Comparison of ENCODE assay signal across 9 cellular contexts in genomic region chr4:38128478-38129451, GRCh38.
DNase-seq lines count a peak whose midpoint lies in the region; ATAC-seq and TF ChIP-seq lines count a peak whose summit lies in the region.
"Had no signal": no experiment of that assay in that cellular context is flagged by ENCODE, and none has a peak within 500 bp of the region (broad histone marks: within the 10 kb centered on the region; RNA-seq: fewer than 3 reads in every experiment).

No MANE protein-coding gene starts in this region.

- no peaks in the 10 kb centered on the region for H3K27me3 Mint-ChIP-seq in Calu3 (ENCODE audit: unreplicated experiment)

- H3K4me3 ChIP-seq in MG63 (no peak overlapping the region), thyroid gland (replicated peaks in 1 of 3) (no peak overlapping the region)
- H3K4me3 ChIP-seq: heart right ventricle had no signal

- DNase-seq in Calu3: peak; percentile 32
- peak; percentile 83 for DNase-seq in MG63
- peak; percentile 63 for DNase-seq in activated T-cell treated with anti-CD3 and anti-CD28 coated beads for 48 hours (ENCODE audit: low read depth)
- peak; percentile 73 for DNase-seq in islet precursor cell
- DNase-seq in stimulated activated CD8-positive, alpha-beta memory T cell treated with anti-CD3 and anti-CD28 coated beads, Interleukin-2, amount 100 ng/mL, for 1 hour (ENCODE audit: low read depth in 2 of 2): peak; percentile 37 to 38
- DNase-seq in thyroid gland: no peak
- DNase-seq in D341Med (ENCODE audit: low spot score): no peak
- DNase-seq: heart right ventricle had no signal

- H3K9me3 Mint-ChIP-seq in Calu3 (ENCODE audit: low read depth, unreplicated experiment): no peaks in the 10 kb centered on the region

- TF ChIP-seq CTCF in Calu3 (IDR thresholded peaks at IDR 0.05; ENCODE audit: unreplicated experiment) (no peak), thyroid gland (IDR thresholded peaks at IDR 0.05) (no peak)

- peak overlapping the region; percentile 77 for H3K27ac Mint-ChIP-seq in Calu3 (ENCODE audit: unreplicated experiment)

- H3K4me3 Mint-ChIP-seq in Calu3 (ENCODE audit: low read depth, unreplicated experiment): no peak overlapping the region

- 88 to 89% methylated on average over 7 of the region's 7 CpGs for WGBS in thyroid gland, 2 donors

- BruUV-seq in Calu3 (replicated peaks; lab: Mats Ljungman, UMichigan): no TSS peak

- CTCF ChIA-PET in Calu3 (lab: Charles Lee): interaction anchor here (0.6 to 1.4 kb wide), 4 partner anchors 9 to 559 kb away, joined by 3 to 6 read pairs (median 3); no protein-coding TSS in a partner anchor

- peaks cover 34% of the 10 kb centered on the region for H3K4me1 Mint-ChIP-seq in Calu3 (ENCODE audit: low read depth, unreplicated experiment)

- no peaks in the 10 kb centered on the region; the same call in 1 of the 2 replicates for H3K36me3 ChIP-seq in MG63
- peaks cover 13 to 26% of the 10 kb centered on the region in 2 donors for H3K36me3 ChIP-seq in thyroid gland

- no peaks in the 10 kb centered on the region for H3K27me3 ChIP-seq in MG63
- H3K27me3 ChIP-seq in thyroid gland: no peaks in the 10 kb centered on the region
- H3K27me3 ChIP-seq: heart right ventricle had no signal

- H3K36me3 Mint-ChIP-seq in Calu3 (ENCODE audit: insufficient read depth, unreplicated experiment): no peaks in the 10 kb centered on the region

- peaks cover 0 to 4% of the 10 kb centered on the region in 2 donors for H3K4me1 ChIP-seq in thyroid gland

- intact Hi-C loops in Calu3 (cut with micrococcal nuclease; ENCODE audit: unreplicated experiment) (no loop called here), thyroid gland (cut with DNase I) (no loop called here)

- ATAC-seq in GM21529 (IDR thresholded peaks at IDR 0.05; ENCODE audit: unreplicated experiment): peak; percentile 38

- H3K9me3 ChIP-seq in MG63: no peaks in the 10 kb centered on the region
- no peaks in the 10 kb centered on the region for H3K9me3 ChIP-seq in thyroid gland
- H3K9me3 ChIP-seq: heart right ventricle had no signal

- no peak overlapping the region for H3K27ac ChIP-seq in thyroid gland

- TF ChIP-seq POLR2A in thyroid gland (IDR thresholded peaks at IDR 0.05): no peak

Comparison
In these comparisons a context has a peak if more than half of its experiments do, and no peak if none do; other contexts are left out.
1. DNase-seq: peak in Calu3 (single experiment), MG63 (single experiment), activated T-cell treated with anti-CD3 and anti-CD28 coated beads for 48 hours (single experiment), islet precursor cell (single experiment) and stimulated activated CD8-positive, alpha-beta memory T cell treated with anti-CD3 and anti-CD28 coated beads, Interleukin-2, amount 100 ng/mL, for 1 hour (2 of 2); none in thyroid gland (0 of 2) and D341Med (single experiment).